19 cellular contexts compared by ENCODE assay signal in the genomic region with DNA sequence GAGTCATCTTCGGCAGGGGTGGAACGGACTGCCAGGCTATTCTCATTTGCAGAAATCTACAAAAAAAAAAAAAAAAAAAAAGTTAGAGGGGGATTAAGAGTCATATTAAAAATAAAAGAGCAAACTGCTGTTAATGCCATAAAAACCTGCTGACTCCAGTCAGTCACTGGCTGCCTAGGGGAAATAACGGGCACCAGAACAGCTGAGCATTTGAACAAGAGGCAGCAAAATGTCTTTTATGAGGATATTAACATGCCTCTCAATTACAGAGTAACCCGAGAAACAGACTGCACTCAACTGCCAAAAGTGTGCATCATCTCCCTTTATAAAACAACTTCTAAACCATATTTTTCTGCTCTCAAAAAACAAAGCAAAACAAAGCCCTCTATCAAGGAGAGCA. TPM values are rescaled to one million over a fixed set of nuclear protein-coding genes. Genes with fewer than 3 reads are reported as not detected.
DNase-seq lines count a peak whose midpoint lies in the region; ATAC-seq and TF ChIP-seq lines count a peak whose summit lies in the region.
"Had no signal": no experiment of that assay in that cellular context is flagged by ENCODE, and none has a peak within 500 bp of the region (broad histone marks: within the 10 kb centered on the region; RNA-seq: fewer than 3 reads in every experiment).

No MANE protein-coding gene starts in this region.

- H3K9me3 ChIP-seq in MG63 = no peaks in the 10 kb centered on the region
- H3K9me3 ChIP-seq in prostate gland = no peaks in the 10 kb centered on the region
- H3K9me3 ChIP-seq: upper lobe of right lung had no signal

- H3K4me1 ChIP-seq in prostate gland (replicated peaks) = peaks cover 8% of the 10 kb centered on the region

- intact Hi-C loops in prostate gland (cut with DNase I) = no loop called here

- 24% methylated on average over 4 of the region's 4 CpGs for WGBS in prostate gland

- no peak for TF ChIP-seq POLR2A in prostate gland (IDR thresholded peaks at IDR 0.05)

- no peaks in the 10 kb centered on the region for H3K27me3 ChIP-seq in MG63
- H3K27me3 ChIP-seq in prostate gland (replicated peaks; ENCODE audit: insufficient read depth) = no peaks in the 10 kb centered on the region
- H3K27me3 ChIP-seq: upper lobe of right lung had no signal

- no peak overlapping the region for H3K27ac ChIP-seq in prostate gland
- H3K27ac ChIP-seq: C4-2B, skin epidermis, upper lobe of right lung had no signal

- H3K4me3 ChIP-seq in MG63 = no peak overlapping the region
- H3K4me3 ChIP-seq in prostate gland = no peak overlapping the region
- H3K4me3 ChIP-seq: lung, skin epidermis, upper lobe of right lung had no signal

- H3K36me3 ChIP-seq in MG63 (peaks cover 64% of the 10 kb centered on the region), prostate gland (peaks cover 0 to 5% of the 10 kb centered on the region in 2 donors)

- DNase-seq in DMS79 (lab: John Stamatoyannopoulos, UW) (peak; percentile 21), MG63 (peak; percentile 42), prostate gland (ENCODE audit: low spot score) (peak; percentile 16), glomerular visceral epithelial cell (ENCODE audit: extremely low spot score) (no peak), germinal center (ENCODE audit: low spot score) (no peak)
- DNase-seq: activated CD4-positive, alpha-beta T cell treated with anti-CD3 and anti-CD28 coated beads, Interleukin-2, amount 10 ng/mL, durations not matched to agents 7 days and 5 days; activated naive CD8-positive, alpha-beta T cell treated with anti-CD3 and anti-CD28 coated beads, Interleukin-2, amount 50 U/mL, for 24 hours; activated T-cell treated with anti-CD3 and anti-CD28 coated beads, Interleukin-2, amount 50 U/mL, for 4 hours; DND-41; effector CD4-positive, alpha-beta T cell; NCI-H1930; SIG-M5; stimulated activated naive B cell treated with anti-CD40 and anti-IgM and Interleukin-4, amounts not matched to agents 10 μg/mL and 1 μg/mL and 100 μg/mL, for 72 hours; upper lobe of right lung had no signal

- ATAC-seq in SK-N-SH treated with all-trans-retinoic acid at 6 μM for 48 hours (peak; percentile 36), GM19455 (IDR thresholded peaks at IDR 0.05; ENCODE audit: unreplicated experiment) (no peak)
- ATAC-seq: activated naive CD8-positive, alpha-beta T cell treated with anti-CD3 and anti-CD28 coated beads, Interleukin-2, amount 50 U/mL, for 24 hours; activated T-cell treated with anti-CD3 and anti-CD28 coated beads, Interleukin-2, amount 50 U/mL, for 4 hours; stimulated activated naive B cell treated with anti-CD40 and anti-IgM and Interleukin-4, amounts not matched to agents 10 μg/mL and 1 μg/mL and 100 μg/mL, for 72 hours; upper lobe of right lung had no signal

- no peak for TF ChIP-seq CTCF in prostate gland (IDR thresholded peaks at IDR 0.05)

TF ChIP-seq in SK-N-SH treated with all-trans-retinoic acid at 6 μM for 48 hours, 23 proteins besides CTCF, POLR2A, EP300 and RAD21:
- TF ChIP-seq ESRRG (CRISPR knock-in tag; IDR thresholded peaks at IDR 0.05) = no peak
- TF ChIP-seq, protein P1, sequence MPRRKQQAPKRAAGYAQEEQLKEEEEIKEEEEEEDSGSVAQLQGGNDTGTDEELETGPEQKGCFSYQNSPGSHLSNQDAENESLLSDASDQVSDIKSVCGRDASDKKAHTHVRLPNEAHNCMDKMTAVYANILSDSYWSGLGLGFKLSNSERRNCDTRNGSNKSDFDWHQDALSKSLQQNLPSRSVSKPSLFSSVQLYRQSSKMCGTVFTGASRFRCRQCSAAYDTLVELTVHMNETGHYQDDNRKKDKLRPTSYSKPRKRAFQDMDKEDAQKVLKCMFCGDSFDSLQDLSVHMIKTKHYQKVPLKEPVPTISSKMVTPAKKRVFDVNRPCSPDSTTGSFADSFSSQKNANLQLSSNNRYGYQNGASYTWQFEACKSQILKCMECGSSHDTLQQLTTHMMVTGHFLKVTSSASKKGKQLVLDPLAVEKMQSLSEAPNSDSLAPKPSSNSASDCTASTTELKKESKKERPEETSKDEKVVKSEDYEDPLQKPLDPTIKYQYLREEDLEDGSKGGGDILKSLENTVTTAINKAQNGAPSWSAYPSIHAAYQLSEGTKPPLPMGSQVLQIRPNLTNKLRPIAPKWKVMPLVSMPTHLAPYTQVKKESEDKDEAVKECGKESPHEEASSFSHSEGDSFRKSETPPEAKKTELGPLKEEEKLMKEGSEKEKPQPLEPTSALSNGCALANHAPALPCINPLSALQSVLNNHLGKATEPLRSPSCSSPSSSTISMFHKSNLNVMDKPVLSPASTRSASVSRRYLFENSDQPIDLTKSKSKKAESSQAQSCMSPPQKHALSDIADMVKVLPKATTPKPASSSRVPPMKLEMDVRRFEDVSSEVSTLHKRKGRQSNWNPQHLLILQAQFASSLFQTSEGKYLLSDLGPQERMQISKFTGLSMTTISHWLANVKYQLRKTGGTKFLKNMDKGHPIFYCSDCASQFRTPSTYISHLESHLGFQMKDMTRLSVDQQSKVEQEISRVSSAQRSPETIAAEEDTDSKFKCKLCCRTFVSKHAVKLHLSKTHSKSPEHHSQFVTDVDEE (CRISPR knock-in tag; IDR thresholded peaks at IDR 0.05) = no peak
- no peak for TF ChIP-seq RARB (CRISPR knock-in tag; IDR thresholded peaks at IDR 0.05)

RNA-seq across cellular contexts. Expression of a gene that starts 28.7 kb away (rescaled TPM):
- total RNA-seq in MG63 (2014; rRNA removed; shearing (Covaris generic); ENCODE audit: low replicate concordance) = 38.6 and 40.3 TPM in 2 replicates
- 10 to 100 TPM; 27.6 to 41.7 TPM for total RNA-seq in prostate gland

Comparison
In these comparisons a context has a peak if more than half of its experiments do, and no peak if none do; other contexts are left out.
1. DNase-seq: peak in DMS79 (single experiment), MG63 (single experiment) and prostate gland (single experiment); none in glomerular visceral epithelial cell (single experiment) and germinal center (single experiment).